25 cellular contexts compared by ENCODE assay signal in genomic region chr6:125200986-125201385, GRCh38. TPM values are rescaled to one million over a fixed set of nuclear protein-coding genes. Genes with fewer than 3 reads are reported as not detected.
DNase-seq lines count a peak whose midpoint lies in the region; ATAC-seq and TF ChIP-seq lines count a peak whose summit lies in the region.
"Had no signal": no experiment of that assay in that cellular context is flagged by ENCODE, and none has a peak within 500 bp of the region (broad histone marks: within the 10 kb centered on the region; RNA-seq: fewer than 3 reads in every experiment).

No MANE protein-coding gene starts in this region.

- H3K9me3 ChIP-seq in PC-3 (ENCODE audit: low read length) = no peaks in the 10 kb centered on the region
- H3K9me3 ChIP-seq in esophagus squamous epithelium = no peaks in the 10 kb centered on the region
- no peaks in the 10 kb centered on the region for H3K9me3 ChIP-seq in gastrocnemius medialis
- H3K9me3 ChIP-seq: BLaER1, thyroid gland had no signal

- H3K27me3 ChIP-seq in PC-3 (ENCODE audit: low read length) (no peaks in the 10 kb centered on the region), esophagus squamous epithelium (no peaks in the 10 kb centered on the region), gastrocnemius medialis (no peaks in the 10 kb centered on the region), dorsolateral prefrontal cortex (no peaks in the 10 kb centered on the region)
- H3K27me3 ChIP-seq: BLaER1, thyroid gland had no signal

- TF ChIP-seq CTCF in PC-3 (conservative IDR thresholded peaks at IDR 0.05; ENCODE audit: low read depth, low read length) = no peak
- TF ChIP-seq CTCF in esophagus squamous epithelium (IDR thresholded peaks at IDR 0.05) = no peak
- no peak for TF ChIP-seq CTCF in gastrocnemius medialis (IDR thresholded peaks at IDR 0.05 in 4 of 5, conservative IDR thresholded peaks at IDR 0.05 in 1 of 5)
- TF ChIP-seq CTCF in dorsolateral prefrontal cortex (IDR thresholded peaks at IDR 0.05 in 54 of 56, conservative IDR thresholded peaks at IDR 0.05 in 2 of 56; ENCODE audit: low read depth in 1 of 56, partially characterized antibody in 56 of 56) = no peak

- H3K4me1 Mint-ChIP-seq in immature natural killer cell = no peaks in the 10 kb centered on the region
- H3K4me1 Mint-ChIP-seq: activated CD4-positive, alpha-beta T cell treated with anti-CD3 and anti-CD28 coated beads, Interleukin-2, amount 10 ng/mL, durations not matched to agents 24 days and 14 days; activated naive CD8-positive, alpha-beta T cell treated with anti-CD3 and anti-CD28 coated beads, Interleukin-2, amount 10 ng/mL, durations not matched to agents 7 days and 5 days had no signal

- no TSS peak for BruUV-seq in PC-3 (replicated peaks; lab: Mats Ljungman, UMichigan)

- H3K4me1 ChIP-seq in PC-3 (ENCODE audit: insufficient read depth, low read length) = peaks cover 48% of the 10 kb centered on the region
- peaks cover 22 to 93% (median 56%) of the 10 kb centered on the region in 3 donors for H3K4me1 ChIP-seq in esophagus squamous epithelium
- peaks cover 92 to 95% of the 10 kb centered on the region in 2 donors for H3K4me1 ChIP-seq in gastrocnemius medialis
- H3K4me1 ChIP-seq: BLaER1 had no signal

- no peaks in the 10 kb centered on the region for H4K20me1 ChIP-seq in PC-3 (ENCODE audit: low read length)
- H4K20me1 ChIP-seq: BLaER1 had no signal

- peak overlapping the region; percentile 83 for H3K27ac ChIP-seq in PC-3 (ENCODE audit: low read length)
- H3K27ac ChIP-seq in esophagus squamous epithelium = peak overlapping the region in 3 of 4 donors; percentile 3 to 79 (median 77)
- peak overlapping the region; percentile 53 to 94 (median 78) for H3K27ac ChIP-seq in gastrocnemius medialis
- no peak overlapping the region for H3K27ac ChIP-seq in dorsolateral prefrontal cortex
- H3K27ac ChIP-seq: BLaER1, WERI-Rb-1 had no signal

- CTCF ChIA-PET in PC-3 (lab: Charles Lee) = no interaction called here

- WGBS in esophagus squamous epithelium, 2 donors = 81 to 85% methylated on average over 3 of the region's 3 CpGs

- no peaks in the 10 kb centered on the region for H3K9me2 ChIP-seq in PC-3 (replicated peaks; ENCODE audit: low read length)

- TF ChIP-seq POLR2A in esophagus squamous epithelium (IDR thresholded peaks at IDR 0.05) = no peak
- no peak for TF ChIP-seq POLR2A in gastrocnemius medialis (IDR thresholded peaks at IDR 0.05)

- DNase-seq in CD1c-positive myeloid dendritic cell (ENCODE audit: extremely low spot score) (peak; percentile 26), PC-3 (no peak), esophagus squamous epithelium (lab: John Stamatoyannopoulos, UW) (no peak), gastrocnemius medialis (no peak), immature natural killer cell (no peak), hepatic stellate cell (ENCODE audit: low spot score) (no peak), dorsolateral prefrontal cortex (no peak)
- DNase-seq: activated CD4-positive, alpha-beta T cell treated with anti-CD3 and anti-CD28 coated beads, Interleukin-2, amount 10 ng/mL, durations not matched to agents 24 days and 14 days; activated gamma-delta T cell; activated naive CD8-positive, alpha-beta T cell treated with anti-CD3 and anti-CD28 coated beads, Interleukin-2, amount 10 ng/mL, durations not matched to agents 7 days and 5 days; activated T-cell treated with anti-CD3 and anti-CD28 coated beads, Interleukin-2, amount 50 U/mL, for 1 hour; COR-L47; DMS79 treated with DMSO at 0.1 percent for 48 hours; glutamatergic neuron; HCEC 1CT; NCI-H1417 treated with DMSO at 0.1 percent for 48 hours; NCI-H345; NCI-H748 treated with DMSO at 0.1 percent for 48 hours; posterior cingulate gyrus; thyroid gland; WERI-Rb-1 had no signal

- H3K36me3 Mint-ChIP-seq in immature natural killer cell = no peaks in the 10 kb centered on the region
- H3K36me3 Mint-ChIP-seq: activated naive CD8-positive, alpha-beta T cell treated with anti-CD3 and anti-CD28 coated beads, Interleukin-2, amount 10 ng/mL, durations not matched to agents 7 days and 5 days had no signal

- no peak overlapping the region for H3K4me3 Mint-ChIP-seq in immature natural killer cell
- H3K4me3 Mint-ChIP-seq: activated CD4-positive, alpha-beta T cell treated with anti-CD3 and anti-CD28 coated beads, Interleukin-2, amount 10 ng/mL, durations not matched to agents 24 days and 14 days; activated naive CD8-positive, alpha-beta T cell treated with anti-CD3 and anti-CD28 coated beads, Interleukin-2, amount 10 ng/mL, durations not matched to agents 7 days and 5 days; neural crest cell; stimulated activated naive CD8-positive, alpha-beta T cell treated with anti-CD3 and anti-CD28 coated beads, Interleukin-15, Interleukin-2, amounts not matched to agents 100 ng/mL and 50 ng/mL, for 24 hours had no signal

- no peak overlapping the region for H3K27ac Mint-ChIP-seq in immature natural killer cell
- H3K27ac Mint-ChIP-seq: activated CD4-positive, alpha-beta T cell treated with anti-CD3 and anti-CD28 coated beads, Interleukin-2, amount 10 ng/mL, durations not matched to agents 24 days and 14 days; activated naive CD8-positive, alpha-beta T cell treated with anti-CD3 and anti-CD28 coated beads, Interleukin-2, amount 10 ng/mL, durations not matched to agents 7 days and 5 days; stimulated activated naive CD8-positive, alpha-beta T cell treated with anti-CD3 and anti-CD28 coated beads, Interleukin-15, Interleukin-2, amounts not matched to agents 100 ng/mL and 50 ng/mL, for 24 hours had no signal

- H3K4me3 ChIP-seq in PC-3 (ENCODE audit: low read length) = peak overlapping the region; percentile 15; the same call in 1 of the 2 replicates
- no peak overlapping the region for H3K4me3 ChIP-seq in esophagus squamous epithelium
- no peak overlapping the region for H3K4me3 ChIP-seq in gastrocnemius medialis
- H3K4me3 ChIP-seq in dorsolateral prefrontal cortex = no peak overlapping the region
- H3K4me3 ChIP-seq: BLaER1, lung, thyroid gland had no signal

- no peaks in the 10 kb centered on the region for H3F3A ChIP-seq in PC-3 (ENCODE audit: low read length, unreplicated experiment)

- H3K4me2 ChIP-seq in PC-3 (ENCODE audit: low read length) = peak overlapping the region; percentile 81
- H3K4me2 ChIP-seq: BLaER1 had no signal

- in situ Hi-C loops in gastrocnemius medialis (cut with MboI; ENCODE audit: low sequenced_read_pairs in 4 of 4) = no loop called here

- H3K36me3 ChIP-seq in PC-3 (ENCODE audit: low read depth, low read length) (no peaks in the 10 kb centered on the region), esophagus squamous epithelium (no peaks in the 10 kb centered on the region), gastrocnemius medialis (no peaks in the 10 kb centered on the region)
- H3K36me3 ChIP-seq: BLaER1, thyroid gland, WERI-Rb-1 had no signal

- no peaks in the 10 kb centered on the region for H3K79me2 ChIP-seq in PC-3 (ENCODE audit: low read length)

- ATAC-seq in PC-3 (no peak), gastrocnemius medialis (no peak)

- no peaks in the 10 kb centered on the region for H3K9me3 Mint-ChIP-seq in immature natural killer cell
- H3K9me3 Mint-ChIP-seq: activated CD4-positive, alpha-beta T cell treated with anti-CD3 and anti-CD28 coated beads, Interleukin-2, amount 10 ng/mL, durations not matched to agents 24 days and 14 days; activated naive CD8-positive, alpha-beta T cell treated with anti-CD3 and anti-CD28 coated beads, Interleukin-2, amount 10 ng/mL, durations not matched to agents 7 days and 5 days; stimulated activated naive CD8-positive, alpha-beta T cell treated with anti-CD3 and anti-CD28 coated beads, Interleukin-15, Interleukin-2, amounts not matched to agents 100 ng/mL and 50 ng/mL, for 24 hours had no signal

- H3K27me3 Mint-ChIP-seq in immature natural killer cell (ENCODE audit: low read depth in 3 of 3) = no peaks in the 10 kb centered on the region

- POLR2A ChIA-PET in PC-3 (lab: Charles Lee; ENCODE audit: unreplicated experiment) = no interaction called here

- intact Hi-C loops in PC-3 (cut with micrococcal nuclease) (loop anchor here (5.0 kb wide), 2 partner anchors 56 to 101 kb away; partner anchors contain the start of gene HDDC2), esophagus squamous epithelium (cut with DNase I) (no loop called here), gastrocnemius medialis (cut with DNase I; ENCODE audit: low total_unique reads) (no loop called here), dorsolateral prefrontal cortex (cut with DNase I) (no loop called here)

- H2AFZ ChIP-seq in PC-3 (ENCODE audit: low read length) = no peak overlapping the region

- no peak overlapping the region for H3K9ac ChIP-seq in PC-3 (ENCODE audit: low read length)
- H3K9ac ChIP-seq: BLaER1 had no signal

RNA-seq across cellular contexts. Expression of gene TPD52L1, which starts 47.4 kb away (rescaled TPM):
- total RNA-seq in PC-3 (2014; rRNA removed) (39.4 and 41.4 TPM in 2 replicates), esophagus squamous epithelium (100 to 1,000 TPM; 202 to 409 (median 275) TPM), gastrocnemius medialis (100 to 1,000 TPM in 3 of 4 donors, 10 to 100 TPM in 1; 47.6 to 152 (median 123) TPM), dorsolateral prefrontal cortex (100 to 1,000 TPM in 53 of 120 experiments, 10 to 100 TPM in 67; 42.2 to 338 (median 95.8) TPM)
- polyA plus RNA-seq in immature natural killer cell = 1 to 10 TPM; 2.2 to 5.2 (median 4.4) TPM
- total RNA-seq: activated CD4-positive, alpha-beta T cell treated with anti-CD3 and anti-CD28 coated beads, Interleukin-2, amount 10 ng/mL, durations not matched to agents 24 days and 14 days; activated naive CD8-positive, alpha-beta T cell treated with anti-CD3 and anti-CD28 coated beads, Interleukin-2, amount 10 ng/mL, durations not matched to agents 7 days and 5 days had no signal

Comparison
In these comparisons a context has a peak if more than half of its experiments do, and no peak if none do; other contexts are left out.
1. H3K27ac ChIP-seq: peak in PC-3 (single experiment), esophagus squamous epithelium (3 of 4) and gastrocnemius medialis (4 of 4); none in dorsolateral prefrontal cortex (0 of 59).